23 cellular contexts compared by ENCODE assay signal in genomic region chr6:3874069-3874468, GRCh38. TPM values are rescaled to one million over a fixed set of nuclear protein-coding genes. Genes with fewer than 3 reads are reported as not detected.
A peak's percentile ranks its signal among the peaks of the same experiment; 100 is the strongest.
DNase-seq lines count a peak whose midpoint lies in the region; ATAC-seq, FAIRE-seq and TF ChIP-seq lines count a peak whose summit lies in the region.
"Had no signal": no experiment of that assay in that cellular context is flagged by ENCODE, and none has a peak within 500 bp of the region (broad histone marks: within the 10 kb centered on the region; RNA-seq: fewer than 3 reads in every experiment).

No MANE protein-coding gene starts in this region.

- WGBS in HepG2 (ENCODE audit: low lambda C conversion rate) = 67% methylated on average over 4 of the region's 4 CpGs
- WGBS in right lobe of liver (ENCODE audit: insufficient coverage, low coverage, low lambda C conversion rate, missing lambda C conversion rate) = 51% methylated on average over 4 of the region's 4 CpGs

- H3K27me3 ChIP-seq in HepG2 (ENCODE audit: control insufficient read depth in 1 of 2, insufficient read depth in 2 of 2, low read length in 2 of 2) (no peaks in the 10 kb centered on the region), right lobe of liver (no peaks in the 10 kb centered on the region), adipocyte (replicated peaks; ENCODE audit: control insufficient read depth, insufficient read depth, low read length) (no peaks in the 10 kb centered on the region)
- H3K27me3 ChIP-seq: BLaER1 treated with 17β-estradiol and CSF1 and Interleukin-3, amounts not matched to agents 10 nM and 100 nM had no signal

- no TSS peak for BruUV-seq in HepG2 (replicated peaks; lab: Mats Ljungman, UMichigan)

- H3K27ac ChIP-seq in HepG2 (ENCODE audit: extremely low read length, insufficient read depth, low read length) (no peak overlapping the region), right lobe of liver (peak overlapping the region in 1 of 3 donors; percentile 86)
- H3K27ac ChIP-seq: BLaER1 treated with 17β-estradiol and CSF1 and Interleukin-3, amounts not matched to agents 10 nM and 100 nM had no signal

- no peak for FAIRE-seq in HepG2 (lab: Jason Lieb, UNC)
- FAIRE-seq: D721Med, GM12878, H54 had no signal

- no peaks in the 10 kb centered on the region for H4K20me1 ChIP-seq in HepG2 (ENCODE audit: insufficient read depth, low read length)
- H4K20me1 ChIP-seq: BLaER1 treated with 17β-estradiol and CSF1 and Interleukin-3, amounts not matched to agents 10 nM and 100 nM had no signal

- POLR2A ChIA-PET in HepG2 (lab: Yijun Ruan, JAX) = interaction anchor here (0.7 to 1.8 kb wide), 4 partner anchors 32 to 39 kb away, joined by 3 to 12 read pairs (median 4); no protein-coding TSS in a partner anchor

- H3K9me3 ChIP-seq in HepG2 (ENCODE audit: low read length) (no peaks in the 10 kb centered on the region), right lobe of liver (no peaks in the 10 kb centered on the region), adipocyte (ENCODE audit: control insufficient read depth, low read length) (no peaks in the 10 kb centered on the region)
- H3K9me3 ChIP-seq: BE2C; BLaER1 treated with 17β-estradiol and CSF1 and Interleukin-3, amounts not matched to agents 10 nM and 100 nM; HAP-1 had no signal

- no peaks in the 10 kb centered on the region for H3K79me2 ChIP-seq in HepG2 (ENCODE audit: insufficient read depth, low read length)

- H3K4me2 ChIP-seq in HepG2 (ENCODE audit: low read depth, low read length) = no peak overlapping the region
- H3K4me2 ChIP-seq: BLaER1 treated with 17β-estradiol and CSF1 and Interleukin-3, amounts not matched to agents 10 nM and 100 nM had no signal

- H3K4me3 ChIP-seq in HepG2 (replicated peaks in 1 of 3; ENCODE audit: insufficient read depth in 1 of 3, low read depth in 2 of 3, low read length in 3 of 3) = no peak overlapping the region
- no peak overlapping the region for H3K4me3 ChIP-seq in right lobe of liver
- H3K4me3 ChIP-seq in adipocyte (ENCODE audit: low read length) = peak overlapping the region; percentile 3
- H3K4me3 ChIP-seq: BLaER1 treated with 17β-estradiol and CSF1 and Interleukin-3, amounts not matched to agents 10 nM and 100 nM; GM12878; HAP-1 had no signal

- no peaks in the 10 kb centered on the region for H3K36me3 ChIP-seq in HepG2 (replicated peaks in 1 of 2; ENCODE audit: control insufficient read depth in 1 of 2, insufficient read depth in 2 of 2, low read length in 2 of 2)
- H3K36me3 ChIP-seq in right lobe of liver = no peaks in the 10 kb centered on the region
- no peaks in the 10 kb centered on the region for H3K36me3 ChIP-seq in adipocyte (ENCODE audit: control insufficient read depth, insufficient read depth, low read length, severe bottlenecking)
- H3K36me3 ChIP-seq: BE2C; BLaER1 treated with 17β-estradiol and CSF1 and Interleukin-3, amounts not matched to agents 10 nM and 100 nM; HAP-1 had no signal

- H3K9ac ChIP-seq in HepG2 (ENCODE audit: insufficient read depth, low read depth, low read length) = no peak overlapping the region
- peak overlapping the region; percentile 28 for H3K9ac ChIP-seq in adipocyte (ENCODE audit: low read length)
- H3K9ac ChIP-seq: BLaER1 treated with 17β-estradiol and CSF1 and Interleukin-3, amounts not matched to agents 10 nM and 100 nM had no signal

- no peak overlapping the region for H2AFZ ChIP-seq in HepG2 (ENCODE audit: low read length)

- no peak for TF ChIP-seq EP300 in HepG2 (IDR thresholded peaks at IDR 0.05; ENCODE audit: low read depth in 2 of 2, low read length in 2 of 2)
- no peak for TF ChIP-seq EP300 in HepG2 (CRISPR knock-in tag; IDR thresholded peaks at IDR 0.05; ENCODE audit: borderline replicate concordance)

- peaks cover 63% of the 10 kb centered on the region for H3K4me1 ChIP-seq in HepG2 (ENCODE audit: insufficient read depth, low read length)
- peaks cover 0 to 46% (median 21%) of the 10 kb centered on the region in 4 donors for H3K4me1 ChIP-seq in right lobe of liver
- peaks cover 52% of the 10 kb centered on the region for H3K4me1 ChIP-seq in adipocyte (ENCODE audit: control insufficient read depth, insufficient read depth, low read length)
- H3K4me1 ChIP-seq: BE2C, HAP-1 had no signal

- no peak for DNase-seq in HepG2 (ENCODE audit: low spot score)
- DNase-seq in right lobe of liver = no peak
- DNase-seq in adipocyte (ENCODE audit: low read depth) = no peak
- peak; percentile 41 for DNase-seq in left lobe of liver (ENCODE audit: low spot score)
- peak; percentile 16 for DNase-seq in stimulated activated CD8-positive, alpha-beta memory T cell treated with anti-CD3 and anti-CD28 coated beads, Interleukin-4, amount 100 ng/mL, for 48 hours
- DNase-seq in posterior cingulate gyrus = no peak
- DNase-seq in NCI-H1105 treated with DMSO at 0.1 percent for 48 hours (lab: John Stamatoyannopoulos, UW) = no peak
- DNase-seq: AML-193; BE2C; CD4-positive, alpha-beta T cell; CD8-positive, alpha-beta memory T cell; DMS 273 treated with DMSO at 0.1 percent for 48 hours; DMS79; EL; GDM1; GOT3; HFFc6 had no signal

- no peak for TF ChIP-seq POLR2A in HepG2 (IDR thresholded peaks at IDR 0.05; ENCODE audit: insufficient read depth in 1 of 2, low read depth in 2 of 2, low read length in 2 of 2)
- no peak for TF ChIP-seq POLR2A in right lobe of liver (IDR thresholded peaks at IDR 0.05)

- TF ChIP-seq CTCF in HepG2 (CRISPR knock-in tag; IDR thresholded peaks at IDR 0.05) (no peak), right lobe of liver (IDR thresholded peaks at IDR 0.05) (no peak)

- TF ChIP-seq RAD21 in HepG2 (CRISPR knock-in tag; IDR thresholded peaks at IDR 0.05) = no peak

- in situ Hi-C loops in HepG2 (cut with HindIII; ENCODE audit: extremely low pct_ligation_motif_present, low pct_unique_long_range_greater_than_20kb) = no loop called here

- CTCF ChIA-PET in HepG2 (lab: Yijun Ruan, JAX; ENCODE audit: low intra/inter-chr PET ratio, low total read pairs) = no interaction called here

- intact Hi-C loops in HepG2 (cut with micrococcal nuclease; ENCODE audit: unreplicated experiment) (loop anchor here (5.0 kb wide), 1 partner anchor 37 kb away; no protein-coding TSS in a partner anchor), right lobe of liver (cut with DNase I) (no loop called here), posterior cingulate gyrus (cut with DNase I) (no loop called here)

- ATAC-seq in HepG2 (no peak), right lobe of liver (no peak), left lobe of liver (no peak), HG02884 (IDR thresholded peaks at IDR 0.05; ENCODE audit: unreplicated experiment) (no peak)
- ATAC-seq: GM12878 had no signal

TF ChIP-seq in HepG2, 621 proteins besides CTCF, POLR2A, EP300 and RAD21:
- TF ChIP-seq HNF4A (CRISPR knock-in tag; IDR thresholded peaks at IDR 0.05) (peak; percentile 58), HDAC6 (IDR thresholded peaks at IDR 0.05; ENCODE audit: low read depth, low read length) (no peak), ZMYM3 (CRISPR knock-in tag; IDR thresholded peaks at IDR 0.05) (0 out of 2 replicates have a peak, but pooled peaks have one; percentile 14), ZNF564 (CRISPR knock-in tag; IDR thresholded peaks at IDR 0.05) (peak; percentile 97; the same call in 1 of the 2 replicates)

RNA-seq across cellular contexts. Expression of gene FAM50B, which starts 24.9 kb away (rescaled TPM):
- total RNA-seq in HepG2 (2016; rRNA removed; fragmentation: Illumina TruSeq; extraction: Trizol) (not detected in 2 replicates), right lobe of liver (10 to 100 TPM in 1 of 6 experiments, 1 to 10 TPM in 5; 3.6 to 11.1 (median 8.5) TPM), left lobe of liver (7.3 TPM)
- total RNA-seq in HepG2 (2016; cell fraction: cytosol; rRNA removed; fragmentation: Illumina TruSeq; extraction: Trizol; ENCODE audit: low read depth) = not detected in 2 replicates
- total RNA-seq in HepG2 (2016; cell fraction: insoluble cytoplasmic fraction; rRNA removed; fragmentation: Illumina TruSeq; extraction: Trizol) = not detected in 2 replicates
- total RNA-seq in HepG2 (2016; cell fraction: membrane; rRNA removed; fragmentation: Illumina TruSeq; extraction: Trizol) = not detected in 2 replicates
- total RNA-seq in HepG2 (2016; cell fraction: nucleus; rRNA removed; fragmentation: Illumina TruSeq; extraction: Trizol) = not detected in 2 replicates
- polyA plus RNA-seq in HepG2 (2011; rRNA removed) = 0.05 TPM in 1 of 2 replicates, not detected in the other
- not detected in 2 replicates for polyA plus RNA-seq in HepG2 (2011; cell fraction: cytosol; rRNA removed)
- polyA plus RNA-seq in HepG2 (2011; cell fraction: nucleus; rRNA removed) = 0.07 TPM in 1 of 2 replicates, not detected in the other
- not detected in 2 replicates for polyA plus RNA-seq in HepG2 (2012)
- polyA plus RNA-seq in HepG2 (2016; cell fraction: cytosol; fragmentation: Illumina TruSeq; extraction: Trizol; ENCODE audit: low read depth) = not detected in 2 replicates
- not detected in 2 replicates for polyA plus RNA-seq in HepG2 (2016; cell fraction: insoluble cytoplasmic fraction; fragmentation: Illumina TruSeq; extraction: Trizol; ENCODE audit: low read depth)
- polyA plus RNA-seq in HepG2 (2016; cell fraction: membrane; fragmentation: Illumina TruSeq; extraction: Trizol; ENCODE audit: low read depth) = not detected in 2 replicates
- not detected in 2 replicates for polyA plus RNA-seq in HepG2 (2016; cell fraction: nucleus; fragmentation: Illumina TruSeq; extraction: Trizol; ENCODE audit: insufficient read depth, low read depth)
- polyA minus RNA-seq in HepG2 (2011; rRNA and poly(A)+ RNA removed; ENCODE audit: low replicate concordance) = 2.4 TPM in 1 of 2 replicates, not detected in the other
- polyA minus RNA-seq in HepG2 (2011; cell fraction: cytosol; rRNA and poly(A)+ RNA removed) = not detected in 2 replicates
- polyA minus RNA-seq in HepG2 (2011; cell fraction: nucleus; rRNA and poly(A)+ RNA removed) = not detected in 2 replicates

Comparison
In these comparisons a context has a peak if more than half of its experiments do, and no peak if none do; other contexts are left out.
1. DNase-seq: peak in left lobe of liver (single experiment) and stimulated activated CD8-positive, alpha-beta memory T cell treated with anti-CD3 and anti-CD28 coated beads, Interleukin-4, amount 100 ng/mL, for 48 hours (single experiment); none in HepG2 (single experiment), right lobe of liver (0 of 3), adipocyte (single experiment), posterior cingulate gyrus (0 of 10) and NCI-H1105 treated with DMSO at 0.1 percent for 48 hours (single experiment).